27 cellular contexts compared by ENCODE assay signal in genomic region chr19:33477781-33478180, GRCh38. TPM values are rescaled to one million over a fixed set of nuclear protein-coding genes. Genes with fewer than 3 reads are reported as not detected.
A peak's percentile ranks its signal among the peaks of the same experiment; 100 is the strongest.
DNase-seq lines count a peak whose midpoint lies in the region; FAIRE-seq and TF ChIP-seq lines count a peak whose summit lies in the region.
"Had no signal": no experiment of that assay in that cellular context is flagged by ENCODE, and none has a peak within 500 bp of the region (broad histone marks: within the 10 kb centered on the region; RNA-seq: fewer than 3 reads in every experiment).

No MANE protein-coding gene starts in this region.

- TF ChIP-seq CTCF in astrocyte (IDR thresholded peaks at IDR 0.05; ENCODE audit: insufficient read depth, low read depth, low read length): no peak
- TF ChIP-seq CTCF in spleen (IDR thresholded peaks at IDR 0.05 in 8 of 11, conservative IDR thresholded peaks at IDR 0.05 in 3 of 11): no peak
- no peak for TF ChIP-seq CTCF in HFFc6 (IDR thresholded peaks at IDR 0.05)

- TF ChIP-seq POLR2A in spleen (IDR thresholded peaks at IDR 0.05): no peak

- H2AFZ ChIP-seq in astrocyte (ENCODE audit: low read depth, low read length): no peak overlapping the region
- H2AFZ ChIP-seq: GM23338 had no signal

- H3K4me3 ChIP-seq in astrocyte (ENCODE audit: insufficient read depth, low read depth, low read length) (no peak overlapping the region), spleen (no peak overlapping the region)
- H3K4me3 ChIP-seq: GM23338, K562 had no signal

- no peaks in the 10 kb centered on the region for H3K9me3 ChIP-seq in astrocyte (ENCODE audit: insufficient read depth, low read depth, low read length)
- H3K9me3 ChIP-seq in spleen: peaks cover 0 to 27% (median 15%) of the 10 kb centered on the region in 8 donors

- no peaks in the 10 kb centered on the region for H3K36me3 ChIP-seq in astrocyte (ENCODE audit: insufficient read depth, low read length)
- H3K36me3 ChIP-seq in spleen: peaks cover 0 to 72% (median 16%) of the 10 kb centered on the region in 6 donors

- H3K9me3 Mint-ChIP-seq in astrocyte (ENCODE audit: unreplicated experiment): peaks cover 11% of the 10 kb centered on the region
- H3K9me3 Mint-ChIP-seq in HFFc6: peaks cover 25% of the 10 kb centered on the region; the same call in 1 of the 2 replicates

- H3K4me1 Mint-ChIP-seq in astrocyte (ENCODE audit: low read depth, unreplicated experiment) (peaks cover 18% of the 10 kb centered on the region), HFFc6 (ENCODE audit: low read depth) (peaks cover 17% of the 10 kb centered on the region)
- H3K4me1 Mint-ChIP-seq: B cell, GM23338, H9 had no signal

- H3K27me3 ChIP-seq in astrocyte (ENCODE audit: insufficient read depth, low read length): no peaks in the 10 kb centered on the region
- H3K27me3 ChIP-seq in spleen (replicated peaks in 1 of 7): no peaks in the 10 kb centered on the region

- H4K20me1 ChIP-seq in astrocyte (ENCODE audit: insufficient read depth, low read length): no peaks in the 10 kb centered on the region

- peak overlapping the region; percentile 88 for H3K27ac ChIP-seq in astrocyte (ENCODE audit: low read depth, low read length)
- no peak overlapping the region for H3K27ac ChIP-seq in spleen

- peaks cover 26% of the 10 kb centered on the region for H3K4me1 ChIP-seq in astrocyte (ENCODE audit: insufficient read depth, low read length)
- H3K4me1 ChIP-seq in spleen: peaks cover 0 to 6% (median 0%) of the 10 kb centered on the region in 6 donors

- intact Hi-C loops in spleen (cut with DNase I; ENCODE audit: low total_unique reads): no loop called here

- no peak overlapping the region for H3K4me3 Mint-ChIP-seq in astrocyte (ENCODE audit: unreplicated experiment)
- H3K4me3 Mint-ChIP-seq in HFFc6: no peak overlapping the region
- H3K4me3 Mint-ChIP-seq: B cell; CD14-positive monocyte; CD8-positive, alpha-beta memory T cell; GM23338; H9 had no signal

- DNase-seq in M059J (ENCODE audit: low read depth) (peak; percentile 6), astrocyte (ENCODE audit: low read depth) (peak; percentile 71), dermis blood vessel endothelial cell (peak; percentile 11), spleen (peak; percentile 6), DMS153 treated with DMSO at 0.1 percent for 48 hours (lab: John Stamatoyannopoulos, UW; ENCODE audit: unreplicated experiment) (no peak), HFFc6 (no peak), NCI-H1092 (lab: John Stamatoyannopoulos, UW) (no peak)
- DNase-seq in NK-92 treated with Interleukin-12 subunit alpha and Interleukin-12 subunit beta, amount 100 ng/mL, for 24 hours (lab: John Stamatoyannopoulos, UW): no peak
- DNase-seq: CD8-positive, alpha-beta memory T cell; DMS 273 treated with DMSO at 0.1 percent for 48 hours; DMS79 treated with DMSO at 0.1 percent for 48 hours; H9; Kasumi-1; MV-4-11; NCI-H1105 treated with DMSO at 0.1 percent for 48 hours; NCI-H2029; NCI-H446; NCI-H524 treated with DMSO at 0.1 percent for 48 hours; NCI-H774; Right ventricle myocardium superior; RPMI8226 had no signal

- no peaks in the 10 kb centered on the region for H3K79me2 ChIP-seq in astrocyte (ENCODE audit: insufficient read depth, low read length)

- peak overlapping the region; percentile 64 for H3K9ac ChIP-seq in astrocyte (ENCODE audit: low read length)

- H3K36me3 Mint-ChIP-seq in astrocyte (ENCODE audit: low read depth, unreplicated experiment) (peaks cover 24% of the 10 kb centered on the region), HFFc6 (ENCODE audit: low read depth) (peaks cover 47% of the 10 kb centered on the region)

- H3K27me3 Mint-ChIP-seq in astrocyte (ENCODE audit: low read depth, unreplicated experiment): no peaks in the 10 kb centered on the region
- H3K27me3 Mint-ChIP-seq in HFFc6 (ENCODE audit: insufficient read depth): no peaks in the 10 kb centered on the region; the same call in 1 of the 2 replicates
- H3K27me3 Mint-ChIP-seq: B cell; CD8-positive, alpha-beta memory T cell had no signal

- peak overlapping the region; percentile 48 for H3K27ac Mint-ChIP-seq in astrocyte (ENCODE audit: unreplicated experiment)
- H3K27ac Mint-ChIP-seq in HFFc6: no peak overlapping the region
- H3K27ac Mint-ChIP-seq: B cell, CD14-positive monocyte, GM23338 had no signal

- 95 to 98% (median 97%) methylated on average over 10 of the region's 10 CpGs for WGBS in spleen, 5 donors

- peak overlapping the region; percentile 17 for H3K4me2 ChIP-seq in astrocyte (ENCODE audit: low read length)
- H3K4me2 ChIP-seq: GM23338 had no signal

- FAIRE-seq in astrocyte (lab: Jason Lieb, UNC): no peak
- FAIRE-seq: GM18507, HepG2, K562 had no signal

RNA-seq across cellular contexts. Expression of gene PEPD, which starts 43.8 kb away (rescaled TPM):
- 78.4 and 84.5 TPM in 2 replicates for total RNA-seq in M059J (2014; rRNA removed; shearing (Covaris generic))
- total RNA-seq in astrocyte (37.9 and 38.4 TPM in 2 replicates), dermis blood vessel endothelial cell (70.5 and 78.8 TPM in 2 replicates), spleen (10 to 100 TPM; 54.8 to 98.3 (median 70.7) TPM)
- 10 to 100 TPM; 38.4 to 72.2 (median 62.0) TPM for polyA plus RNA-seq in spleen
- 10 to 100 TPM; 57.0 to 76.9 (median 67.6) TPM for total RNA-seq in HFFc6 (2021; fragmentation: NEBNext Ultra II Directional; extraction: Animal tissue kit (Norgen Biotek cat#: 25700))

Comparison
In these comparisons a context has a peak if more than half of its experiments do, and no peak if none do; other contexts are left out.
1. DNase-seq: peak in M059J (single experiment), astrocyte (single experiment), dermis blood vessel endothelial cell (single experiment) and spleen (single experiment); none in DMS153 treated with DMSO at 0.1 percent for 48 hours (single experiment), HFFc6 (single experiment), NK-92 treated with Interleukin-12 subunit alpha and Interleukin-12 subunit beta, amount 100 ng/mL, for 24 hours (single experiment) and NCI-H1092 (single experiment).